Comparison of ENCODE assay signal across 8 cellular contexts in the genomic region with DNA sequence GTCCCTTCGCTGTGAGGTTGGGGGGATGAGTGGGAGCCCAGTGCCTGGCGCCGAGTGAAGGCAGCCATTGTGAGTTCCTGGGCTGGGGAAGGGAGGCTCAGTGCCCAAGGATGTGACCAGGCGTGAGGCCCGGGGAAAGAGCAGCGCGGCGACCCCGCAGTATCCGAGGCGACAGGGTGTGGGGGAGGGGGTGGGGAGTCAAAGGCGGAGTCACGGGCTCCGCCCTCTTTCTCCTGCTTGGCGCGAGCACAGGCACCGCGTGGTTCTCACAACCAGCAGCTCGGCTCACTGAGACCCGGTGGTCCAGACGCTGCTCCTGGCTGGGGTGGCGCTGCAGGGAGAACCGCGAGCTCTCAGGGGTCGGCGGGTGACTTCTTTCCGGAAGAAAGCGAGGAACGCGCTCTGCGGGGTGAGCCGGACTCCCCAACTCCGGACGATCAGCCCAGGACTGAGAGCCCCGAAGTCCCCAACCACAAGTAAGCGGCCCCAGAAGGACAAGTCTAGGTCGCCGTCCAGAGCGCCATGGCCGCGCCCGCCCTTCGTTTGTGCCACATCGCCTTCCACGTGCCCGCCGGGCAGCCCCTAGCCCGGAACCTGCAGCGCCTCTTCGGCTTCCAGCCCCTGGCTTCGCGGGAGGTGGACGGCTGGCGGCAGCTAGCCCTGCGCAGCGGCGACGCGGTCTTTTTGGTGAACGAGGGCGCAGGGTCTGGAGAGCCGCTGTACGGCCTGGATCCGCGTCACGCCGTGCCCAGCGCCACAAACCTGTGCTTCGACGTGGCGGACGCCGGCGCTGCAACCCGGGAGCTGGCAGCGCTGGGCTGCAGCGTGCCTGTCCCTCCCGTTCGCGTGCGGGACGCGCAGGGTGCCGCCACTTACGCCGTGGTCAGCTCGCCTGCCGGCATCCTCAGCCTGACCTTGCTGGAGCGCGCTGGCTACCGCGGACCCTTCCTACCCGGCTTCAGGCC. TPM values are rescaled to one million over a fixed set of nuclear protein-coding genes. Genes with fewer than 3 reads are reported as not detected.
DNase-seq lines count a peak whose midpoint lies in the region; ATAC-seq and TF ChIP-seq lines count a peak whose summit lies in the region.

A gene (plus strand): TSS at position 269 of the 965 bp plus-strand sequence. CDS start 254 bp downstream, at position 523.

- H3K9me3 Mint-ChIP-seq in stimulated activated effector memory CD8-positive, alpha-beta T cell treated with anti-CD3 and anti-CD28 coated beads, Interleukin-12 subunit alpha, Interleukin-12 subunit beta, amount 100 ng/mL, for 72 hours, result no peaks in the 10 kb centered on the region

- H3K27ac Mint-ChIP-seq in stimulated activated effector memory CD8-positive, alpha-beta T cell treated with anti-CD3 and anti-CD28 coated beads, Interleukin-12 subunit alpha, Interleukin-12 subunit beta, amount 100 ng/mL, for 72 hours, result peak within 1 kb of the TSS; percentile 58

- peak within 1 kb of the TSS in 1 of 4 donors; percentile 28 for H3K27ac ChIP-seq in esophagus muscularis mucosa (replicated peaks in 1 of 4)
- H3K27ac ChIP-seq in muscle layer of colon (ENCODE audit: low read depth, low read length), result no peak within 1 kb of the TSS

- H3K9me3 ChIP-seq in esophagus muscularis mucosa, result no peaks in the 10 kb centered on the region
- no peaks in the 10 kb centered on the region for H3K9me3 ChIP-seq in muscle layer of colon (ENCODE audit: low read length)

- H3K4me3 Mint-ChIP-seq in stimulated activated effector memory CD8-positive, alpha-beta T cell treated with anti-CD3 and anti-CD28 coated beads, Interleukin-12 subunit alpha, Interleukin-12 subunit beta, amount 100 ng/mL, for 72 hours, result peak within 1 kb of the TSS; percentile 74

- peaks cover 14 to 22% (median 17%) of the 10 kb centered on the region in 4 donors for H3K4me1 ChIP-seq in esophagus muscularis mucosa
- H3K4me1 ChIP-seq in muscle layer of colon (ENCODE audit: insufficient read depth, low read length), result peaks cover 5% of the 10 kb centered on the region

- H3K4me1 Mint-ChIP-seq in stimulated activated effector memory CD8-positive, alpha-beta T cell treated with anti-CD3 and anti-CD28 coated beads, Interleukin-12 subunit alpha, Interleukin-12 subunit beta, amount 100 ng/mL, for 72 hours, result peaks cover 13% of the 10 kb centered on the region

- no peak for TF ChIP-seq POLR2A in esophagus muscularis mucosa (IDR thresholded peaks at IDR 0.05; ENCODE audit: low read depth)

- H3K27me3 ChIP-seq in esophagus muscularis mucosa (peaks cover 0 to 9% (median 0%) of the 10 kb centered on the region in 4 donors), muscle layer of colon (ENCODE audit: control insufficient read depth in 1 of 2, insufficient read depth in 2 of 2, low read length in 2 of 2) (peaks cover 0 to 8% of the 10 kb centered on the region in 2 donors)

- WGBS in esophagus muscularis mucosa, result 19% methylated on average over 27 of the region's 93 CpGs

- no peak within 1 kb of the TSS for H3K9ac ChIP-seq in muscle layer of colon (ENCODE audit: low read length)

- ATAC-seq in GM19467 (IDR thresholded peaks at IDR 0.05; ENCODE audit: unreplicated experiment), result peak; percentile 57
- ATAC-seq in stimulated activated effector memory CD8-positive, alpha-beta T cell treated with anti-CD3 and anti-CD28 coated beads, Interleukin-12 subunit alpha, Interleukin-12 subunit beta, amount 100 ng/mL, for 72 hours, result peak; percentile 89

- H3K4me3 ChIP-seq in esophagus muscularis mucosa (peak within 1 kb of the TSS; percentile 49 to 69 (median 56)), muscle layer of colon (ENCODE audit: low read depth in 1 of 2, low read length in 2 of 2) (peak within 1 kb of the TSS; percentile 40 to 65)

- DNase-seq in C1 segment of cervical spinal cord (lab: John Stamatoyannopoulos, UW) (peak in 13 of 14 donors; percentile 26 to 87 (median 72)), NCI-H748 (lab: John Stamatoyannopoulos, UW; ENCODE audit: unreplicated experiment) (peak; percentile 90), activated T-cell treated with anti-CD3 and anti-CD28 coated beads for 24 hours (ENCODE audit: low read depth) (peak; percentile 77), esophagus muscularis mucosa (ENCODE audit: extremely low spot score) (no peak), NCI-H1048 (lab: John Stamatoyannopoulos, UW) (no peak)
- DNase-seq in stimulated activated effector memory CD8-positive, alpha-beta T cell treated with anti-CD3 and anti-CD28 coated beads, Interleukin-12 subunit alpha, Interleukin-12 subunit beta, amount 100 ng/mL, for 72 hours (ENCODE audit: low spot score in 2 of 2), result peak; percentile 37 to 80

- intact Hi-C loops in esophagus muscularis mucosa (cut with DNase I), result no loop called here

- peaks cover 29% of the 10 kb centered on the region for H3K36me3 Mint-ChIP-seq in stimulated activated effector memory CD8-positive, alpha-beta T cell treated with anti-CD3 and anti-CD28 coated beads, Interleukin-12 subunit alpha, Interleukin-12 subunit beta, amount 100 ng/mL, for 72 hours

- TF ChIP-seq CTCF in esophagus muscularis mucosa (IDR thresholded peaks at IDR 0.05), result no peak

- H3K36me3 ChIP-seq in esophagus muscularis mucosa (peaks cover 16 to 32% (median 28%) of the 10 kb centered on the region in 4 donors), muscle layer of colon (ENCODE audit: insufficient read depth, low read length) (peaks cover 13% of the 10 kb centered on the region)

- no peak for TF ChIP-seq EP300 in esophagus muscularis mucosa (IDR thresholded peaks at IDR 0.05)

RNA-seq across cellular contexts. Expression of the gene that starts here (rescaled TPM):
- under 1 TPM in 2 of 4 donors, not detected in 2; 0.17 to 0.19 TPM for total RNA-seq in esophagus muscularis mucosa

Comparison
In these comparisons a context has a peak if more than half of its experiments do, and no peak if none do; other contexts are left out.
1. DNase-seq: peak in C1 segment of cervical spinal cord (13 of 14), NCI-H748 (single experiment), activated T-cell treated with anti-CD3 and anti-CD28 coated beads for 24 hours (single experiment) and stimulated activated effector memory CD8-positive, alpha-beta T cell treated with anti-CD3 and anti-CD28 coated beads, Interleukin-12 subunit alpha, Interleukin-12 subunit beta, amount 100 ng/mL, for 72 hours (2 of 2); none in esophagus muscularis mucosa (single experiment) and NCI-H1048 (single experiment).